Comparison of ENCODE assay signal across 8 cellular contexts in genomic region chr2:99336780-99337163, GRCh38. TPM values are rescaled to one million over a fixed set of nuclear protein-coding genes. Genes with fewer than 3 reads are reported as not detected.
DNase-seq lines count a peak whose midpoint lies in the region; ATAC-seq and TF ChIP-seq lines count a peak whose summit lies in the region.

No MANE protein-coding gene starts in this region.

- peaks cover 6% of the 10 kb centered on the region for H3K4me1 Mint-ChIP-seq in GM23338

- DNase-seq in DMS 273 treated with DMSO at 0.1 percent for 48 hours (lab: John Stamatoyannopoulos, UW): peak; percentile 68
- DNase-seq in DMS 273 (lab: John Stamatoyannopoulos, UW; ENCODE audit: unreplicated experiment): no peak
- no peak for DNase-seq in GM23338 (ENCODE audit: low spot score)
- no peak for DNase-seq in right cardiac atrium
- peak in 2 of 49 donors; percentile 17 to 35 for DNase-seq in substantia nigra (lab: John Stamatoyannopoulos, UW)
- no peak for DNase-seq in stimulated activated CD4-positive, alpha-beta T cell treated with anti-CD3 and anti-CD28 coated beads, Interleukin-4, amount 100 ng/mL, for 4 hours
- no peak for DNase-seq in activated naive CD4-positive, alpha-beta T cell (lab: John Stamatoyannopoulos, UW)

- peak overlapping the region; percentile 72 for H3K9ac ChIP-seq in OCI-LY1 (ENCODE audit: low read length)

- H3K4me3 ChIP-seq in GM23338 (peak overlapping the region; percentile 80), OCI-LY1 (ENCODE audit: low read depth, low read length, poor library complexity, severe bottlenecking) (peak overlapping the region; percentile 77), right cardiac atrium (ENCODE audit: low read length) (peak overlapping the region; percentile 83)

- intact Hi-C loops in right cardiac atrium (cut with DNase I): loop anchor here in 3 of 4 donors (5.0 to 10.0 kb wide), 4 partner anchors 151 to 158 kb away; partner anchors contain the start of genes MITD1 (in 2 of the 3), MRPL30 (in 2 of the 3) and REV1 (in 2 of the 3)

- H3K4me3 Mint-ChIP-seq in GM23338: no peak overlapping the region

- H3K9me3 Mint-ChIP-seq in GM23338: no peaks in the 10 kb centered on the region

- H3K27me3 Mint-ChIP-seq in GM23338 (ENCODE audit: insufficient read depth, low read depth, poor library complexity): no peaks in the 10 kb centered on the region

- H3K27ac ChIP-seq in GM23338 (ENCODE audit: low read depth) (peak overlapping the region; percentile 36), OCI-LY1 (ENCODE audit: low read depth, low read length, poor library complexity, severe bottlenecking) (peak overlapping the region; percentile 93), right cardiac atrium (ENCODE audit: low read length) (peak overlapping the region; percentile 98), substantia nigra (ENCODE audit: low read depth, low read length, poor library complexity, severe bottlenecking) (peak overlapping the region; percentile 92)

- ATAC-seq in GM23338: peak; percentile 16
- ATAC-seq in right cardiac atrium: peak in 1 of 2 donors; percentile 1

- H3K4me1 ChIP-seq in GM23338 (ENCODE audit: insufficient read depth): peaks cover 11% of the 10 kb centered on the region
- peaks cover 45% of the 10 kb centered on the region for H3K4me1 ChIP-seq in OCI-LY1 (ENCODE audit: insufficient read depth, low read length, severe bottlenecking)
- H3K4me1 ChIP-seq in right cardiac atrium (ENCODE audit: control insufficient read depth, insufficient read depth, low read length): peaks cover 2% of the 10 kb centered on the region

- H2AFZ ChIP-seq in GM23338 (peak overlapping the region; percentile 94), OCI-LY1 (ENCODE audit: low read length) (0 out of 2 replicates have a peak overlapping the region, but pooled peaks have one; percentile 61)

- H4K20me1 ChIP-seq in GM23338 (replicated peaks; ENCODE audit: insufficient read depth) (peaks cover 30% of the 10 kb centered on the region), OCI-LY1 (ENCODE audit: insufficient read depth, low read length) (0 out of 2 replicates have a peak, but pooled peaks cover 4% of the 10 kb centered on the region)

- H3K27ac Mint-ChIP-seq in GM23338: no peak overlapping the region

- under 1% methylated on average over 13 of the region's 13 CpGs for WGBS in right cardiac atrium

- no peaks in the 10 kb centered on the region for H3K9me3 ChIP-seq in OCI-LY1 (ENCODE audit: low read length)
- H3K9me3 ChIP-seq in right cardiac atrium (ENCODE audit: control insufficient read depth, low read length): no peaks in the 10 kb centered on the region

- 0 out of 2 replicates have a peak, but pooled peaks cover 4% of the 10 kb centered on the region for H3F3A ChIP-seq in GM23338 (replicated peaks; ENCODE audit: low read depth)
- H3F3A ChIP-seq in OCI-LY1 (ENCODE audit: insufficient read depth, low read length): peaks cover 5% of the 10 kb centered on the region; the same call in 1 of the 2 replicates

- H3K79me2 ChIP-seq in GM23338 (replicated peaks; ENCODE audit: insufficient read depth): peaks cover 87% of the 10 kb centered on the region
- peaks cover 64% of the 10 kb centered on the region for H3K79me2 ChIP-seq in OCI-LY1 (ENCODE audit: insufficient read depth, low read length)

- peaks cover 15% of the 10 kb centered on the region for H3K36me3 Mint-ChIP-seq in GM23338 (ENCODE audit: low read depth)

- H3K27me3 ChIP-seq in GM23338 (ENCODE audit: insufficient read depth): no peaks in the 10 kb centered on the region
- H3K27me3 ChIP-seq in OCI-LY1 (ENCODE audit: insufficient read depth, low read length): no peaks in the 10 kb centered on the region
- no peaks in the 10 kb centered on the region for H3K27me3 ChIP-seq in right cardiac atrium (ENCODE audit: control insufficient read depth, insufficient read depth)

- peaks cover 11% of the 10 kb centered on the region for H3K36me3 ChIP-seq in GM23338 (ENCODE audit: insufficient read depth)
- H3K36me3 ChIP-seq in OCI-LY1 (ENCODE audit: insufficient read depth, low read length): peaks cover 16% of the 10 kb centered on the region

- H3K4me2 ChIP-seq in GM23338 (peak overlapping the region; percentile 88), OCI-LY1 (ENCODE audit: low read length) (peak overlapping the region; percentile 97)

- no peak for TF ChIP-seq CTCF in GM23338 (conservative IDR thresholded peaks at IDR 0.05; ENCODE audit: low read depth in 2 of 2)
- TF ChIP-seq CTCF in OCI-LY1 (IDR thresholded peaks at IDR 0.05; ENCODE audit: low read length): no peak

- H3K9me2 ChIP-seq in GM23338 (ENCODE audit: insufficient read depth) (no peaks in the 10 kb centered on the region), OCI-LY1 (ENCODE audit: low read depth, low read length) (no peaks in the 10 kb centered on the region)

TF ChIP-seq in GM23338, 12 proteins besides CTCF, POLR2A, EP300 and RAD21:
- TF ChIP-seq EZH2 (IDR thresholded peaks at IDR 0.05; ENCODE audit: low read depth, unreplicated experiment) (no peak), NANOG (IDR thresholded peaks at IDR 0.05; ENCODE audit: borderline replicate concordance) (no peak), EZH2phosphoT487 (IDR thresholded peaks at IDR 0.05; ENCODE audit: unreplicated experiment) (no peak), ZNF462 (CRISPR knock-in tag; IDR thresholded peaks at IDR 0.05) (no peak)

RNA-seq across cellular contexts. Expression of gene EIF5B, which starts 0.4 kb away (rescaled TPM):
- total RNA-seq in GM23338 (2014; rRNA removed; shearing (Covaris generic)): 32.5 and 34.2 TPM in 2 replicates
- 91.2 and 108 TPM in 2 replicates for polyA plus RNA-seq in GM23338 (2016; fragmentation: Nextera tagmentation; extraction: Ambion mirVana)
- total RNA-seq in right cardiac atrium: 10 to 100 TPM; 67.1 to 79.9 (median 71.9) TPM
- polyA plus RNA-seq in right cardiac atrium: 71.6 TPM

RNA-seq across cellular contexts. Expression of gene TXNDC9, which starts 0.6 kb away (rescaled TPM):
- total RNA-seq in GM23338 (2014; rRNA removed; shearing (Covaris generic)): 48.1 and 54.4 TPM in 2 replicates
- polyA plus RNA-seq in GM23338 (2016; fragmentation: Nextera tagmentation; extraction: Ambion mirVana): 56.6 and 67.4 TPM in 2 replicates
- 10 to 100 TPM; 18.7 to 22.4 (median 20.2) TPM for total RNA-seq in right cardiac atrium
- polyA plus RNA-seq in right cardiac atrium: 22.5 TPM

RNA-seq across cellular contexts. Expression of gene LYG1, which starts 35.8 kb away (rescaled TPM):
- 0.35 TPM in 1 of 2 replicates, not detected in the other for total RNA-seq in GM23338 (2014; rRNA removed; shearing (Covaris generic))
- 0.50 and 0.57 TPM in 2 replicates for polyA plus RNA-seq in GM23338 (2016; fragmentation: Nextera tagmentation; extraction: Ambion mirVana)
- total RNA-seq in right cardiac atrium: under 1 TPM in 3 of 4 donors, not detected in 1; 0.40 to 0.72 (median 0.65) TPM
- polyA plus RNA-seq in right cardiac atrium: 0.84 TPM

Comparison
In these comparisons a context has a peak if more than half of its experiments do, and no peak if none do; other contexts are left out.
1. H3K27ac ChIP-seq: peak in every context shown above with its lines; median percentile 98 in right cardiac atrium; 93 in OCI-LY1; 92 in substantia nigra; 36 in GM23338.